30 cellular contexts compared by ENCODE assay signal in genomic region chr19:10467104-10467706, GRCh38. TPM values are rescaled to one million over a fixed set of nuclear protein-coding genes. Genes with fewer than 3 reads are reported as not detected.
"Had no signal": no experiment of that assay in that cellular context is flagged by ENCODE, and none has a peak within 500 bp of the region (broad histone marks: within the 10 kb centered on the region; RNA-seq: fewer than 3 reads in every experiment).

No MANE protein-coding gene starts in this region.

- H3K9me3 ChIP-seq: gastroesophageal sphincter, left lung, lower lobe of right lung, neutrophil, ovary, sigmoid colon, vagina had no signal

- H3K27me3 Mint-ChIP-seq: effector memory CD8-positive, alpha-beta T cell had no signal

- H3K27me3 ChIP-seq: brain microvascular endothelial cell, gastroesophageal sphincter, left lung, ovary, sigmoid colon, vagina had no signal

- H3K36me3 ChIP-seq: neutrophil, ovary had no signal

- H3K9me3 Mint-ChIP-seq: activated naive CD4-positive, alpha-beta T cell treated with anti-CD3 and anti-CD28 coated beads, Interleukin-2, amount 10 ng/mL, durations not matched to agents 7 days and 5 days; effector memory CD8-positive, alpha-beta T cell; immature natural killer cell; naive thymus-derived CD8-positive, alpha-beta T cell; stimulated activated effector memory CD8-positive, alpha-beta T cell treated with anti-CD3 and anti-CD28 coated beads, Interleukin-12 subunit alpha, Interleukin-12 subunit beta, amount 100 ng/mL, for 72 hours; stimulated activated naive CD8-positive, alpha-beta T cell treated with anti-CD3 and anti-CD28 coated beads, Interleukin-15, amount 100 ng/mL, for 72 hours; type B pancreatic cell had no signal

- DNase-seq: activated CD4-positive, alpha-beta T cell treated with anti-CD3 and anti-CD28 coated beads for 4 hours; activated CD4-positive, alpha-beta T cell treated with anti-CD3 and anti-CD28 coated beads, Interleukin-2, amount 50 U/mL, for 4 hours; activated effector memory CD4-positive, alpha-beta T cell treated with anti-CD3 and anti-CD28 coated beads, Interleukin-2, amount 50 U/mL, for 16 hours; activated naive CD4-positive, alpha-beta T cell treated with anti-CD3 and anti-CD28 coated beads, Interleukin-2, amount 10 ng/mL, durations not matched to agents 7 days and 5 days; amniotic stem cell; brain microvascular endothelial cell; effector memory CD8-positive, alpha-beta T cell; erythroblast; hippocampal formation; immature natural killer cell; kidney glomerular epithelial cell; left lung; lower lobe of right lung; mesenchymal stem cell; naive thymus-derived CD8-positive, alpha-beta T cell; ovary; sigmoid colon; small intestine; stimulated activated CD4-positive, alpha-beta T cell treated with anti-CD3 and anti-CD28 coated beads, Interleukin-4, amount 100 ng/mL, for 24 hours; stimulated activated naive CD8-positive, alpha-beta T cell treated with anti-CD3 and anti-CD28 coated beads, Interleukin-15, amount 100 ng/mL, for 72 hours; substantia nigra had no signal

- H3K36me3 Mint-ChIP-seq: type B pancreatic cell had no signal

- H3K4me1 ChIP-seq: gastroesophageal sphincter, left lung, lower lobe of right lung, sigmoid colon, vagina had no signal

- H3K27ac Mint-ChIP-seq: activated naive CD4-positive, alpha-beta T cell treated with anti-CD3 and anti-CD28 coated beads, Interleukin-2, amount 10 ng/mL, durations not matched to agents 7 days and 5 days; effector memory CD8-positive, alpha-beta T cell; immature natural killer cell; naive thymus-derived CD8-positive, alpha-beta T cell; progenitor cell of endocrine pancreas; stimulated activated effector memory CD8-positive, alpha-beta T cell treated with anti-CD3 and anti-CD28 coated beads, Interleukin-12 subunit alpha, Interleukin-12 subunit beta, amount 100 ng/mL, for 72 hours; type B pancreatic cell had no signal

- H3K4me3 ChIP-seq: coronary artery, gastroesophageal sphincter, left lung, lower lobe of right lung, ovary, sigmoid colon, vagina had no signal

- H3K27ac ChIP-seq: brain microvascular endothelial cell, coronary artery, gastroesophageal sphincter, left lung, lower lobe of right lung, neutrophil, ovary, sigmoid colon, vagina, VCaP had no signal

- ATAC-seq: effector memory CD8-positive, alpha-beta T cell; gastroesophageal sphincter; left lung; lower lobe of right lung; naive thymus-derived CD8-positive, alpha-beta T cell; stimulated activated effector memory CD8-positive, alpha-beta T cell treated with anti-CD3 and anti-CD28 coated beads, Interleukin-12 subunit alpha, Interleukin-12 subunit beta, amount 100 ng/mL, for 72 hours; stimulated activated naive CD8-positive, alpha-beta T cell treated with anti-CD3 and anti-CD28 coated beads, Interleukin-15, amount 100 ng/mL, for 72 hours had no signal

- H3K4me3 Mint-ChIP-seq: activated naive CD4-positive, alpha-beta T cell treated with anti-CD3 and anti-CD28 coated beads, Interleukin-2, amount 10 ng/mL, durations not matched to agents 7 days and 5 days; effector memory CD8-positive, alpha-beta T cell; immature natural killer cell; naive thymus-derived CD8-positive, alpha-beta T cell; stimulated activated effector memory CD8-positive, alpha-beta T cell treated with anti-CD3 and anti-CD28 coated beads, Interleukin-12 subunit alpha, Interleukin-12 subunit beta, amount 100 ng/mL, for 72 hours; stimulated activated naive CD8-positive, alpha-beta T cell treated with anti-CD3 and anti-CD28 coated beads, Interleukin-15, amount 100 ng/mL, for 72 hours; type B pancreatic cell had no signal

RNA-seq across cellular contexts. Expression of gene S1PR5, which starts 50.0 kb away (rescaled TPM):
- total RNA-seq: progenitor cell of endocrine pancreas, renal cortical epithelial cell, sigmoid colon had no signal
